ENCODE assay signal across 7 cellular contexts in genomic region chr16:29271721-29272675, GRCh38.
DNase-seq lines count a peak whose midpoint lies in the region; ATAC-seq, FAIRE-seq and TF ChIP-seq lines count a peak whose summit lies in the region.
"Not testable (repeated sequence)": the region's sequence is repeated elsewhere in the genome, so short reads cannot be mapped to it uniquely, and the experiment has no call there.

No MANE protein-coding gene starts in this region.

- WGBS in heart right ventricle, 2 donors = 39 to 41% methylated on average over 7 to 18 of the region's 19 CpGs
- 18% methylated on average over 9 of the region's 19 CpGs for WGBS in mesenchymal stem cell

- DNase-seq in GM03348 (ENCODE audit: low spot score) (peak; percentile 56), PC-9 (peak; percentile 46 to 84), astrocyte (ENCODE audit: low read depth) (peak; percentile 93), epithelial cell of prostate (ENCODE audit: low read depth, low spot score) (peak; percentile 43), heart right ventricle (peak in 1 of 2 donors; percentile 60), mesenchymal stem cell (peak; percentile 98)
- DNase-seq in gastrocnemius medialis = not testable (repeated sequence)

- BruUV-seq in PC-9 (replicated peaks; lab: Mats Ljungman, UMichigan) = not testable (repeated sequence)

- H3K79me1 ChIP-seq in mesenchymal stem cell (replicated peaks; ENCODE audit: low read length, poor library complexity, severe bottlenecking) = not testable (repeated sequence)

- not testable (repeated sequence) for H3K36me3 ChIP-seq in PC-9 (ENCODE audit: low read depth); astrocyte (ENCODE audit: insufficient read depth, low read length); heart right ventricle; mesenchymal stem cell (ENCODE audit: control insufficient read depth in 1 of 2, insufficient read depth in 2 of 2, low read depth in 1 of 2, low read length in 2 of 2); gastrocnemius medialis

- H3K27me3 Mint-ChIP-seq in astrocyte (ENCODE audit: low read depth, unreplicated experiment) = not testable (repeated sequence)

- H4K8ac ChIP-seq in mesenchymal stem cell (ENCODE audit: low read length) = peak overlapping the region; percentile 28

- peak overlapping the region; percentile 48 for H2BK15ac ChIP-seq in mesenchymal stem cell (ENCODE audit: low read depth, poor library complexity, severe bottlenecking)

- peak; percentile 56 to 73 (median 64) for ATAC-seq in heart right ventricle
- peak; percentile 35 to 69 for ATAC-seq in gastrocnemius medialis

- H3K79me2 ChIP-seq in PC-9 (ENCODE audit: low read depth) = peaks cover 14% of the 10 kb centered on the region
- not testable (repeated sequence) for H3K79me2 ChIP-seq in astrocyte (ENCODE audit: insufficient read depth, low read length)

- not testable (repeated sequence) for TF ChIP-seq CTCF in PC-9 (conservative IDR thresholded peaks at IDR 0.05); astrocyte (IDR thresholded peaks at IDR 0.05; ENCODE audit: insufficient read depth, low read depth, low read length); heart right ventricle (IDR thresholded peaks at IDR 0.05); gastrocnemius medialis (IDR thresholded peaks at IDR 0.05 in 4 of 5, conservative IDR thresholded peaks at IDR 0.05 in 1 of 5)

- H2BK12ac ChIP-seq in mesenchymal stem cell (ENCODE audit: low read length in 2 of 2) = peak overlapping the region; percentile 80 to 84

- peak overlapping the region in 1 of 2 experiments; percentile 73 for H3K4ac ChIP-seq in mesenchymal stem cell (ENCODE audit: low read depth in 1 of 2, low read length in 2 of 2)

- H2AK5ac ChIP-seq in mesenchymal stem cell (ENCODE audit: low read length, severe bottlenecking) = not testable (repeated sequence)

- peak overlapping the region; percentile 86 for H3K27ac Mint-ChIP-seq in astrocyte (ENCODE audit: unreplicated experiment)

- peak overlapping the region; percentile 51 for H3K4me2 ChIP-seq in PC-9
- H3K4me2 ChIP-seq in astrocyte (ENCODE audit: low read length) = peak overlapping the region; percentile 76
- H3K4me2 ChIP-seq in mesenchymal stem cell (ENCODE audit: low read length, poor library complexity, severe bottlenecking) = not testable (repeated sequence)

- not testable (repeated sequence) for H3K9me2 ChIP-seq in PC-9 (ENCODE audit: insufficient read depth)

- H3K4me3 ChIP-seq in PC-9; astrocyte (ENCODE audit: insufficient read depth, low read depth, low read length); heart right ventricle; mesenchymal stem cell (ENCODE audit: insufficient read depth in 1 of 2, low read depth in 1 of 2, low read length in 2 of 2); gastrocnemius medialis: not testable (repeated sequence)

- not testable (repeated sequence) for H2BK5ac ChIP-seq in mesenchymal stem cell (ENCODE audit: low read depth, low read length, poor library complexity, severe bottlenecking)

- not testable (repeated sequence) for H3K36me3 Mint-ChIP-seq in astrocyte (ENCODE audit: low read depth, unreplicated experiment)

- H3K18ac ChIP-seq in mesenchymal stem cell (ENCODE audit: low read depth in 1 of 2, low read length in 2 of 2) = peak overlapping the region; percentile 14 to 43

- intact Hi-C loops in PC-9 (cut with micrococcal nuclease; ENCODE audit: unreplicated experiment); heart right ventricle (cut with DNase I); gastrocnemius medialis (cut with DNase I; ENCODE audit: low total_unique reads): not testable (repeated sequence)

- not testable (repeated sequence) for H2BK120ac ChIP-seq in mesenchymal stem cell (ENCODE audit: low read depth, low read length)

- H4K91ac ChIP-seq in mesenchymal stem cell (ENCODE audit: low read length) = peak overlapping the region; percentile 61

- peaks cover 31% of the 10 kb centered on the region for H3F3A ChIP-seq in PC-9 (ENCODE audit: insufficient read depth, low read depth)

- not testable (repeated sequence) for H4K20me1 ChIP-seq in PC-9 (ENCODE audit: insufficient read depth); astrocyte (ENCODE audit: insufficient read depth, low read length)

- not testable (repeated sequence) for H3K23ac ChIP-seq in mesenchymal stem cell (ENCODE audit: low read length in 2 of 2)

- peaks cover 49% of the 10 kb centered on the region for H3K4me1 ChIP-seq in PC-9 (replicated peaks; ENCODE audit: insufficient read depth)
- peaks cover 42% of the 10 kb centered on the region for H3K4me1 ChIP-seq in astrocyte (ENCODE audit: insufficient read depth, low read length)
- peaks cover 0 to 46% (median 10%) of the 10 kb centered on the region in 9 donors for H3K4me1 ChIP-seq in heart right ventricle
- peaks cover 27% of the 10 kb centered on the region for H3K4me1 ChIP-seq in mesenchymal stem cell (ENCODE audit: control insufficient read depth, insufficient read depth, low read depth, low read length)
- not testable (repeated sequence) for H3K4me1 ChIP-seq in gastrocnemius medialis

- not testable (repeated sequence) for TF ChIP-seq POLR2A in gastrocnemius medialis (IDR thresholded peaks at IDR 0.05)

- H3K9me3 ChIP-seq in PC-9 (ENCODE audit: insufficient read depth, low read depth); astrocyte (ENCODE audit: insufficient read depth, low read depth, low read length); heart right ventricle; mesenchymal stem cell (ENCODE audit: control insufficient read depth, low read length); gastrocnemius medialis: not testable (repeated sequence)

- not testable (repeated sequence) for H3K27me3 ChIP-seq in PC-9 (ENCODE audit: insufficient read depth, low read depth); astrocyte (ENCODE audit: insufficient read depth, low read length); heart right ventricle; mesenchymal stem cell (ENCODE audit: control insufficient read depth in 1 of 2, insufficient read depth in 1 of 2, low read length in 2 of 2); gastrocnemius medialis

- POLR2A ChIA-PET in PC-9 (lab: Charles Lee; ENCODE audit: unreplicated experiment) = not testable (repeated sequence)

- H3K27ac ChIP-seq in PC-9 (peak overlapping the region; percentile 92), astrocyte (ENCODE audit: low read depth, low read length) (peak overlapping the region; percentile 97), epithelial cell of prostate (peak overlapping the region; percentile 49), heart right ventricle (peak overlapping the region in 8 of 10 donors; percentile 13 to 73 (median 53)), mesenchymal stem cell (ENCODE audit: low read length, poor library complexity, severe bottlenecking) (peak overlapping the region; percentile 26), gastrocnemius medialis (peak overlapping the region in 1 of 4 donors; percentile 34)

- H3K9ac ChIP-seq in astrocyte (ENCODE audit: low read length) (peak overlapping the region; percentile 82), mesenchymal stem cell (ENCODE audit: low read length) (peak overlapping the region; percentile 53)

- not testable (repeated sequence) for H3K4me3 Mint-ChIP-seq in astrocyte (ENCODE audit: unreplicated experiment)

- H3K9me3 Mint-ChIP-seq in astrocyte (ENCODE audit: unreplicated experiment) = not testable (repeated sequence)

- in situ Hi-C loops in gastrocnemius medialis (cut with MboI; ENCODE audit: low sequenced_read_pairs in 4 of 4) = not testable (repeated sequence)

- CTCF ChIA-PET in PC-9 (lab: Charles Lee) = not testable (repeated sequence)

- H2AFZ ChIP-seq in PC-9; astrocyte (ENCODE audit: low read depth, low read length); mesenchymal stem cell (ENCODE audit: low read depth, low read length): not testable (repeated sequence)

- not testable (repeated sequence) for H3K14ac ChIP-seq in mesenchymal stem cell (ENCODE audit: low read length in 2 of 2)

- FAIRE-seq in astrocyte (lab: Jason Lieb, UNC) = peak; percentile 98

- H3K4me1 Mint-ChIP-seq in astrocyte (ENCODE audit: low read depth, unreplicated experiment) = peaks cover 25% of the 10 kb centered on the region
